Comparison of ENCODE assay signal across 1 cellular context in genomic region chr16:4086153-4086552, GRCh38.
TF ChIP-seq lines count a peak whose summit lies in the region.

No MANE protein-coding gene starts in this region.

TF ChIP-seq in H1, 55 proteins besides CTCF, POLR2A, EP300 and RAD21:
- no peak for TF ChIP-seq RFX5 (IDR thresholded peaks at IDR 0.05; ENCODE audit: borderline replicate concordance, low read depth, low read length)
- no peak for TF ChIP-seq EGR1 (IDR thresholded peaks at IDR 0.05; ENCODE audit: borderline replicate concordance, low read depth, low read length)
- no peak for TF ChIP-seq JUN (IDR thresholded peaks at IDR 0.05; ENCODE audit: low read depth, low read length)
- TF ChIP-seq TAF7 (optimal IDR thresholded peaks at IDR 0.05; ENCODE audit: borderline replicate concordance, low read depth, low read length), result no peak
- TF ChIP-seq ATF2 (IDR thresholded peaks at IDR 0.05; ENCODE audit: low read length), result no peak
- no peak for TF ChIP-seq CBX8 (IDR thresholded peaks at IDR 0.05; ENCODE audit: borderline replicate concordance, low read depth, low read length)
- no peak for TF ChIP-seq TEAD4 (IDR thresholded peaks at IDR 0.05; ENCODE audit: low read depth, low read length)
- TF ChIP-seq RNF2 (IDR thresholded peaks at IDR 0.05; ENCODE audit: borderline replicate concordance, low read depth, low read length, missing control alignments, poor library complexity, severe bottlenecking), result no peak
- no peak for TF ChIP-seq GABPA (IDR thresholded peaks at IDR 0.05; ENCODE audit: borderline replicate concordance, insufficient read depth, low read length)
TF ChIP-seq in H1: peak in this region for 0.
